29 cellular contexts compared by ENCODE assay signal in the genomic region with DNA sequence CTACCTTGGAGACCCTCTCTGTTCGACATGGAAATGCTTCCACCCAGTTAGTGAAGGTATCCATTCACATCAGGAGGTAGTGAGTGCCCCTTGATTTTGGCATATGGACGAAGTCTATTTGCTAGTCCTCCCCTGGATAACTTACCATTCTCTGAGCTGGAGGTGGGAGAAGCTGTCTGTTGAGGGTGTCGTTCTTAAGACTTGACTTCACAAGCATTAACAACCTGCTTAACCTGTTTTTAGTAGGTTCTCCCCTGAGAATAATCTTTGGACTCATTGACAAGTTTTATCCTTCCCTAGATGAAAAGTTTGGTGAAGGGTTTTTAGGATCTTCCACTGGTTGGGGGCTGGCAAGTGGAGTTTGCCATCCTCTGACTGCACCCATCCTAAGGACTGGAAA.
"Had no signal": no experiment of that assay in that cellular context is flagged by ENCODE, and none has a peak within 500 bp of the region (broad histone marks: within the 10 kb centered on the region; RNA-seq: fewer than 3 reads in every experiment).

No MANE protein-coding gene starts in this region.

- DNase-seq: activated CD4-positive, alpha-beta T cell treated with anti-CD3 and anti-CD28 coated beads for 4 hours; activated CD4-positive, alpha-beta T cell treated with anti-CD3 and anti-CD28 coated beads, Interleukin-2, amount 50 U/mL, for 48 hours; activated CD4-positive, CD25-positive, alpha-beta regulatory T cell; activated CD8-positive, alpha-beta memory T cell treated with anti-CD3 and anti-CD28 coated beads, Interleukin-2, amount 50 U/mL, for 48 hours; activated naive CD4-positive, alpha-beta T cell; activated T-cell treated with anti-CD3 and anti-CD28 coated beads, Interleukin-2, amount 50 U/mL, for 4 hours; adrenal gland; cerebellar nuclear complex; endodermal cell; erythroblast; foreskin melanocyte; immature natural killer cell; left lung; midbrain; pancreas; psoas muscle; stimulated activated CD4-positive, alpha-beta T cell treated with anti-CD3 and anti-CD28 coated beads, Interleukin-2, amount 100 ng/mL, for 24 hours; stimulated activated naive CD8-positive, alpha-beta T cell treated with anti-CD3 and anti-CD28 coated beads, Interleukin-15, amount 100 ng/mL, for 72 hours; T-helper 2 cell; tibial artery had no signal

- H3K4me1 Mint-ChIP-seq: immature natural killer cell; stimulated activated effector memory CD8-positive, alpha-beta T cell treated with anti-CD3 and anti-CD28 coated beads, Interleukin-12 subunit alpha, Interleukin-12 subunit beta, amount 100 ng/mL, for 72 hours; stimulated activated naive CD8-positive, alpha-beta T cell treated with anti-CD3 and anti-CD28 coated beads, Interleukin-15, amount 100 ng/mL, for 72 hours had no signal

- H3K9me3 Mint-ChIP-seq: endodermal cell had no signal

- H3K36me3 Mint-ChIP-seq: activated naive CD8-positive, alpha-beta T cell; stimulated activated effector memory CD8-positive, alpha-beta T cell treated with anti-CD3 and anti-CD28 coated beads, Interleukin-12 subunit alpha, Interleukin-12 subunit beta, amount 100 ng/mL, for 72 hours had no signal

- H3K27ac ChIP-seq: adrenal gland, ascending aorta, breast epithelium, coronary artery, left lung, neutrophil, pancreas, psoas muscle, right atrium auricular region, tibial artery had no signal

- H3K27me3 Mint-ChIP-seq: activated naive CD8-positive, alpha-beta T cell; natural killer cell treated with Interleukin-12 subunit alpha and Interleukin-12 subunit beta and Interleukin-15 and Interleukin-18, amount 100 ng/mL, for 72 hours; stimulated activated naive CD8-positive, alpha-beta T cell treated with anti-CD3 and anti-CD28 coated beads, Interleukin-15, amount 100 ng/mL, for 72 hours had no signal

- H3K27ac Mint-ChIP-seq: activated naive CD8-positive, alpha-beta T cell; activated T-helper 2 cell treated with anti-CD3 and anti-CD28 coated beads, Interferon-gamma antibody, Interleukin-2, Interleukin-4, amounts not matched to agents 10 μg/mL and 5 μg/mL and 100 μg/mL, durations not matched to agents 14 hours and 24 hours and 36 hours; endodermal cell; immature natural killer cell; natural killer cell treated with Interleukin-12 subunit alpha and Interleukin-12 subunit beta and Interleukin-15 and Interleukin-18, amount 100 ng/mL, for 72 hours; stimulated activated effector memory CD8-positive, alpha-beta T cell treated with anti-CD3 and anti-CD28 coated beads, Interleukin-12 subunit alpha, Interleukin-12 subunit beta, amount 100 ng/mL, for 72 hours; stimulated activated naive CD8-positive, alpha-beta T cell treated with anti-CD3 and anti-CD28 coated beads, Interleukin-15, amount 100 ng/mL, for 72 hours had no signal

- H3K9me3 ChIP-seq: adrenal gland, ascending aorta, breast epithelium, neutrophil, pancreas, psoas muscle, right atrium auricular region, tibial artery had no signal

- H3K36me3 ChIP-seq: adrenal gland, ascending aorta, breast epithelium, left lung, neutrophil, pancreas, right atrium auricular region, tibial artery had no signal

- H3K4me3 ChIP-seq: adrenal gland, ascending aorta, breast epithelium, coronary artery, left lung, pancreas, psoas muscle, right atrium auricular region, tibial artery had no signal

- H3K4me1 ChIP-seq: adrenal gland, ascending aorta, breast epithelium, left lung, pancreas, psoas muscle, right atrium auricular region, tibial artery had no signal

- H3K27me3 ChIP-seq: adrenal gland, ascending aorta, breast epithelium, left lung, neutrophil, pancreas, right atrium auricular region, tibial artery had no signal

- H3K4me3 Mint-ChIP-seq: activated naive CD8-positive, alpha-beta T cell; activated T-cell treated with anti-CD3 and anti-CD28 coated beads, Interleukin-2, amount 50 U/mL, for 4 hours; endodermal cell; immature natural killer cell; natural killer cell treated with Interleukin-12 subunit alpha and Interleukin-12 subunit beta and Interleukin-15 and Interleukin-18, amount 100 ng/mL, for 72 hours; stimulated activated effector memory CD8-positive, alpha-beta T cell treated with anti-CD3 and anti-CD28 coated beads, Interleukin-12 subunit alpha, Interleukin-12 subunit beta, amount 100 ng/mL, for 72 hours; stimulated activated naive CD8-positive, alpha-beta T cell treated with anti-CD3 and anti-CD28 coated beads, Interleukin-15, amount 100 ng/mL, for 72 hours had no signal
